8 cellular contexts compared by ENCODE assay signal in the genomic region with DNA sequence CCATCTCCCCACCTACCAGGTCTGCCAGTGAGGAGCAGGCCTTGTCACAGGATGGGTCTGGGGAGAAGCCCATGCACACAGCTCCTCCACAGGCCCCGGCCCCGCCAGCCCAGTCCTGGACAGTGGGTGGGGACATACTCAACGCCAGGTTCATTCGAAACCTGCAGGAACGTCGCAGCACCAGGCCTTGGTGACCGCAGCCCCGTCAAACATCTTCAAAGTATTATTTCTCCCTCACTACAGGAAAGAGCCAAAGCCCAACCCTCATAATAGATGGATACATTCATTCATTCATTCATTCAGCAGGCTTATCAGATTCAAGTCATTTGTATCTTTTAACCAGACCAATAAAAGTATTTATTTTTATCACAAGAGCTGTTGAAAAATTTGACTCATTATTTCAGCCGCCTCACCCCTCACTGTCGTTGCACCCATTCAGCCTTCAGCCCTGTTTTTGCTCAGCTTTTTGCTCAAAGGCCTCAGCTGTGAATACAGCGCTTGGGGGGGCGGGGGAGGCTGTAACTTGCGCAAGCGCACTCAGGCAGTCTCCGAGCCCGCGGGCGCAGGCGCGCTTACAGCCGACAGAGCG. TPM values are rescaled to one million over a fixed set of nuclear protein-coding genes. Genes with fewer than 3 reads are reported as not detected.
DNase-seq lines count a peak whose midpoint lies in the region; ATAC-seq and TF ChIP-seq lines count a peak whose summit lies in the region.

No MANE protein-coding gene starts in this region.

- ATAC-seq in GM21723 (IDR thresholded peaks at IDR 0.05; ENCODE audit: unreplicated experiment) (peak; percentile 47), psoas muscle (peak in 3 of 4 donors; percentile 92 to 95 (median 92)), HG02981 (IDR thresholded peaks at IDR 0.05; ENCODE audit: unreplicated experiment) (no peak), GM18868 (IDR thresholded peaks at IDR 0.05; ENCODE audit: unreplicated experiment) (no peak)

- H3K27me3 ChIP-seq in left ventricle myocardium inferior (ENCODE audit: low read depth) (no peaks in the 10 kb centered on the region), psoas muscle (ENCODE audit: insufficient read depth in 3 of 3, low read length in 2 of 3) (no peaks in the 10 kb centered on the region)

- no peaks in the 10 kb centered on the region for H3K9me3 Mint-ChIP-seq in activated naive CD8-positive, alpha-beta T cell treated with anti-CD3 and anti-CD28 coated beads for 36 hours

- H3K36me3 ChIP-seq in left ventricle myocardium inferior (peaks cover 37% of the 10 kb centered on the region), psoas muscle (ENCODE audit: insufficient read depth in 1 of 2, low read depth in 1 of 2) (peaks cover 4 to 60% of the 10 kb centered on the region in 2 donors)

- intact Hi-C loops in left ventricle myocardium inferior (cut with micrococcal nuclease) = no loop called here
- intact Hi-C loops in psoas muscle (cut with DNase I) = no loop called here

- peak overlapping the region; percentile 92 for H3K27ac Mint-ChIP-seq in activated naive CD8-positive, alpha-beta T cell treated with anti-CD3 and anti-CD28 coated beads for 36 hours

- TF ChIP-seq CTCF in left ventricle myocardium inferior (IDR thresholded peaks at IDR 0.05; ENCODE audit: borderline replicate concordance) = no peak
- TF ChIP-seq CTCF in psoas muscle (IDR thresholded peaks at IDR 0.05) = no peak

- H3K4me1 ChIP-seq in left ventricle myocardium inferior = peaks cover 34% of the 10 kb centered on the region
- peaks cover 13% of the 10 kb centered on the region for H3K4me1 ChIP-seq in psoas muscle

- H3K9me3 ChIP-seq in left ventricle myocardium inferior (replicated peaks) (no peaks in the 10 kb centered on the region), psoas muscle (no peaks in the 10 kb centered on the region)

- peak overlapping the region; percentile 91 for H3K4me3 Mint-ChIP-seq in activated naive CD8-positive, alpha-beta T cell treated with anti-CD3 and anti-CD28 coated beads for 36 hours

- peak; percentile 65 for DNase-seq in NCI-H187 treated with DMSO at 0.1 percent for 48 hours (lab: John Stamatoyannopoulos, UW)
- DNase-seq in activated naive CD8-positive, alpha-beta T cell treated with anti-CD3 and anti-CD28 coated beads for 36 hours = no peak
- peak; percentile 95 for DNase-seq in left ventricle myocardium inferior
- DNase-seq in psoas muscle = peak; percentile 95 to 97
- DNase-seq in stimulated activated naive CD4-positive, alpha-beta T cell treated with Interleukin-2 at 50 U/mL for 16 hours (lab: John Stamatoyannopoulos, UW) = no peak

- H3K27ac ChIP-seq in left ventricle myocardium inferior (replicated peaks) (peak overlapping the region; percentile 99), psoas muscle (peak overlapping the region; percentile 88)

- H3K36me3 Mint-ChIP-seq in activated naive CD8-positive, alpha-beta T cell treated with anti-CD3 and anti-CD28 coated beads for 36 hours = peaks cover 15% of the 10 kb centered on the region

- no peaks in the 10 kb centered on the region for H3K27me3 Mint-ChIP-seq in activated naive CD8-positive, alpha-beta T cell treated with anti-CD3 and anti-CD28 coated beads for 36 hours

- WGBS in psoas muscle, 3 donors = 15 to 18% (median 17%) methylated on average over 22 of the region's 22 CpGs

- peaks cover 30% of the 10 kb centered on the region for H3K4me1 Mint-ChIP-seq in activated naive CD8-positive, alpha-beta T cell treated with anti-CD3 and anti-CD28 coated beads for 36 hours

- H3K4me3 ChIP-seq in left ventricle myocardium inferior (peak overlapping the region; percentile 99), psoas muscle (peak overlapping the region; percentile 98)

RNA-seq across cellular contexts. Expression of a gene that starts 0.4 kb away (rescaled TPM):
- total RNA-seq in activated naive CD8-positive, alpha-beta T cell treated with anti-CD3 and anti-CD28 coated beads for 36 hours = 10 to 100 TPM; 35.8 to 37.1 TPM
- total RNA-seq in left ventricle myocardium inferior (57.3 TPM), psoas muscle (10 to 100 TPM; 21.8 to 52.8 (median 27.2) TPM)
- polyA plus RNA-seq in psoas muscle = 10 to 100 TPM; 36.4 to 60.2 (median 42.6) TPM

RNA-seq across cellular contexts. Expression of a gene that starts 19.9 kb away (rescaled TPM):
- 1 to 10 TPM; 8.5 to 8.6 TPM for total RNA-seq in activated naive CD8-positive, alpha-beta T cell treated with anti-CD3 and anti-CD28 coated beads for 36 hours
- total RNA-seq in left ventricle myocardium inferior (2.7 TPM), psoas muscle (1 to 10 TPM; 2.1 to 5.2 (median 2.9) TPM)
- 1 to 10 TPM; 1.9 to 4.7 (median 4.4) TPM for polyA plus RNA-seq in psoas muscle

RNA-seq across cellular contexts. Expression of a gene that starts 26.3 kb away (rescaled TPM):
- total RNA-seq in activated naive CD8-positive, alpha-beta T cell treated with anti-CD3 and anti-CD28 coated beads for 36 hours = 10 to 100 TPM; 40.4 to 42.1 TPM
- total RNA-seq in left ventricle myocardium inferior = 22.1 TPM
- total RNA-seq in psoas muscle = 10 to 100 TPM; 26.6 to 45.4 (median 35.7) TPM
- polyA plus RNA-seq in psoas muscle = 10 to 100 TPM; 32.1 to 70.3 (median 42.7) TPM

RNA-seq across cellular contexts. Expression of a gene that starts 28.9 kb away (rescaled TPM):
- total RNA-seq in activated naive CD8-positive, alpha-beta T cell treated with anti-CD3 and anti-CD28 coated beads for 36 hours = 100 to 1,000 TPM; 113 to 116 TPM
- 119 TPM for total RNA-seq in left ventricle myocardium inferior
- 100 to 1,000 TPM; 109 to 184 (median 152) TPM for total RNA-seq in psoas muscle
- polyA plus RNA-seq in psoas muscle = 100 to 1,000 TPM; 241 to 303 (median 242) TPM

RNA-seq across cellular contexts. Expression of a gene that starts 29.5 kb away (rescaled TPM):
- 10 to 100 TPM; 80.5 to 84.6 TPM for total RNA-seq in activated naive CD8-positive, alpha-beta T cell treated with anti-CD3 and anti-CD28 coated beads for 36 hours
- total RNA-seq in left ventricle myocardium inferior (31.5 TPM), psoas muscle (10 to 100 TPM; 27.1 to 42.5 (median 31.6) TPM)
- polyA plus RNA-seq in psoas muscle = 10 to 100 TPM in 2 of 3 donors, 1 to 10 TPM in 1; 5.5 to 23.2 (median 10.1) TPM

Comparison
In these comparisons a context has a peak if more than half of its experiments do, and no peak if none do; other contexts are left out.
1. ATAC-seq: peak in GM21723 (single experiment) and psoas muscle (3 of 4); none in HG02981 (single experiment) and GM18868 (single experiment).
2. DNase-seq: peak in NCI-H187 treated with DMSO at 0.1 percent for 48 hours (single experiment), left ventricle myocardium inferior (single experiment) and psoas muscle (2 of 2); none in activated naive CD8-positive, alpha-beta T cell treated with anti-CD3 and anti-CD28 coated beads for 36 hours (single experiment) and stimulated activated naive CD4-positive, alpha-beta T cell treated with Interleukin-2 at 50 U/mL for 16 hours (single experiment).